ENCODE assay signal across 8 cellular contexts in the genomic region with DNA sequence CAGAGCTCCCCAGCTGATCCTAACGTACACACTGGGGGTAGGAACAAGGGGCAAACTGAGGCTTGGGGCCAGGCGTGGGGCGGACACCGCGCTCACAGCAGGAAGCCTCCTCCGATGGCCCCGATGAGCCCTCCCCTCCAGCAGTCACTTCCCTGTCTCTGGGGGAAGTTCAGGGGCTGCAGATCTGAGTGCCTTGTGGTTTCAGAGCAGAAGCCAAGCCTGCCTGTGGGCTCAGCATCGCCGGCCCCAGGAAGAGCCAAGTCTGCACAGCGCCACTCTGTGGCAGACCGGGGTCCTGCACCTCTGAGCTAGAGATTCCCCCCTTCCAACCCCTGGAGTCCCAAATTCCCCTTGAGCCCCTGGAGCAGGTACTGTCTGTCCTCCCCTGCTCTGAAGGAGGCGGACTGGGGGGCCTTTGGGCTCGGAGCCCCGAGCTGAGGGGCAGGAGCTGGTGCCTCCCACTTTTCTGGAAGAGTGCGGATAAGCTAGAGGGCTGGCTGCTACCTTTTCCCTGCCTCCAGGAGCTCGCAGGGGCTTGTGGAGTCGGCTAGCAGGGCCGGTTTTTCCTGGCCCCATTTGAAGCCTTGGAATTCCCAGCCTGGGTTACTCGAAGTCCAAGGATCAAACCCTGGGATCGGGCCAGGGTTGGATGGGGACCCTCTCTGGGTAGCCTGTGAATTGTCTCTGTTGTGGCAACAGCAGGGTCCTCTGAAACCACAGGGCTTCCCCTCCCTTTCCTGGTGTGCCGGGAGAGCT. TPM values are rescaled to one million over a fixed set of nuclear protein-coding genes. Genes with fewer than 3 reads are reported as not detected.
DNase-seq lines count a peak whose midpoint lies in the region; ATAC-seq and TF ChIP-seq lines count a peak whose summit lies in the region.

No MANE protein-coding gene starts in this region.

- no peaks in the 10 kb centered on the region for H3K36me3 ChIP-seq in uterus

- ATAC-seq in GM19372 (IDR thresholded peaks at IDR 0.05; ENCODE audit: low read depth, unreplicated experiment) (peak; percentile 27), left ventricle myocardium superior (peak; percentile 1)

- H3K27ac Mint-ChIP-seq in T-helper 1 cell treated with Interleukin-12 subunit alpha and Interleukin-12 subunit beta and Interleukin-4 antibody, amounts not matched to agents 30 μg/mL and 1 μg/mL, for 36 hours, result no peak overlapping the region

- TF ChIP-seq RAD21 in Ishikawa (IDR thresholded peaks at IDR 0.05; ENCODE audit: low read depth), result peak; percentile 58

- H3K4me3 ChIP-seq in uterus, result no peak overlapping the region

- intact Hi-C loops in left ventricle myocardium superior (cut with micrococcal nuclease), result no loop called here
- intact Hi-C loops in uterus (cut with DNase I; ENCODE audit: low total_unique reads), result loop anchor here (10.0 kb wide), 1 partner anchor 221 kb away; no protein-coding TSS in a partner anchor

- H3K27me3 Mint-ChIP-seq in T-helper 1 cell treated with Interleukin-12 subunit alpha and Interleukin-12 subunit beta and Interleukin-4 antibody, amounts not matched to agents 30 μg/mL and 1 μg/mL, for 36 hours (ENCODE audit: low read depth), result peaks cover 20% of the 10 kb centered on the region

- no peaks in the 10 kb centered on the region for H3K9me3 ChIP-seq in uterus

- H3K36me3 Mint-ChIP-seq in T-helper 1 cell treated with Interleukin-12 subunit alpha and Interleukin-12 subunit beta and Interleukin-4 antibody, amounts not matched to agents 30 μg/mL and 1 μg/mL, for 36 hours (ENCODE audit: low read depth), result no peaks in the 10 kb centered on the region

- TF ChIP-seq EP300 in Ishikawa (IDR thresholded peaks at IDR 0.05; ENCODE audit: borderline replicate concordance), result no peak

- H3K4me1 Mint-ChIP-seq in T-helper 1 cell treated with Interleukin-12 subunit alpha and Interleukin-12 subunit beta and Interleukin-4 antibody, amounts not matched to agents 30 μg/mL and 1 μg/mL, for 36 hours (ENCODE audit: low read depth), result peaks cover 20% of the 10 kb centered on the region

- no peaks in the 10 kb centered on the region for H3K9me3 Mint-ChIP-seq in T-helper 1 cell treated with Interleukin-12 subunit alpha and Interleukin-12 subunit beta and Interleukin-4 antibody, amounts not matched to agents 30 μg/mL and 1 μg/mL, for 36 hours

- H3K4me3 Mint-ChIP-seq in T-helper 1 cell treated with Interleukin-12 subunit alpha and Interleukin-12 subunit beta and Interleukin-4 antibody, amounts not matched to agents 30 μg/mL and 1 μg/mL, for 36 hours, result peak overlapping the region; percentile 62

- no peak for TF ChIP-seq POLR2A in uterus (IDR thresholded peaks at IDR 0.05)

- DNase-seq in C1 segment of cervical spinal cord (lab: John Stamatoyannopoulos, UW), result peak in 12 of 14 donors; percentile 15 to 70 (median 54)
- peak; percentile 78 for DNase-seq in amniotic epithelial cell (ENCODE audit: low read depth)
- peak; percentile 83 for DNase-seq in left ventricle myocardium superior
- peak; percentile 47 for DNase-seq in renal cortical epithelial cell (ENCODE audit: low read depth)
- DNase-seq in uterus, result peak; percentile 62 to 68

- no peaks in the 10 kb centered on the region for H3K27me3 ChIP-seq in uterus

- peak overlapping the region in 1 of 2 donors; percentile 31 for H3K27ac ChIP-seq in uterus

- H3K4me1 ChIP-seq in uterus, result peaks cover 4 to 33% of the 10 kb centered on the region in 2 donors

- TF ChIP-seq CTCF in uterus (IDR thresholded peaks at IDR 0.05), result peak; percentile 60 to 70 (median 66)

TF ChIP-seq in Ishikawa, 13 proteins besides CTCF, POLR2A, EP300 and RAD21:
- TF ChIP-seq, protein P1, sequence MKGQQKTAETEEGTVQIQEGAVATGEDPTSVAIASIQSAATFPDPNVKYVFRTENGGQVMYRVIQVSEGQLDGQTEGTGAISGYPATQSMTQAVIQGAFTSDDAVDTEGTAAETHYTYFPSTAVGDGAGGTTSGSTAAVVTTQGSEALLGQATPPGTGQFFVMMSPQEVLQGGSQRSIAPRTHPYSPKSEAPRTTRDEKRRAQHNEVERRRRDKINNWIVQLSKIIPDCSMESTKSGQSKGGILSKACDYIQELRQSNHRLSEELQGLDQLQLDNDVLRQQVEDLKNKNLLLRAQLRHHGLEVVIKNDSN (IDR thresholded peaks at IDR 0.05), result no peak
- TF ChIP-seq CREB1 (IDR thresholded peaks at IDR 0.05; ENCODE audit: low read depth), result no peak

RNA-seq across cellular contexts. Expression of gene GSE1, which starts 2.9 kb away (rescaled TPM):
- 40.4 TPM for total RNA-seq in left ventricle myocardium superior
- total RNA-seq in renal cortical epithelial cell, result 9.6 and 44.6 TPM in 2 replicates
- 100 to 1,000 TPM in 1 of 4 donors, 10 to 100 TPM in 3; 32.6 to 128 (median 73.9) TPM for total RNA-seq in uterus
